ENCODE assay signal across 7 cellular contexts in genomic region chr1:153658400-153659174, GRCh38.
DNase-seq lines count a peak whose midpoint lies in the region; ATAC-seq and TF ChIP-seq lines count a peak whose summit lies in the region.

TSS of gene SNAPIN (plus strand) at chr1:153658703. CDS start at chr1:153658744, 41 bp downstream.

- peak; percentile 67 for DNase-seq in NCI-H2029 (lab: John Stamatoyannopoulos, UW)
- DNase-seq in T1000 (lab: John Stamatoyannopoulos, UW) = peak; percentile 74
- peak; percentile 74 for DNase-seq in astrocyte of the cerebellum (ENCODE audit: low read depth)
- DNase-seq in hepatic stellate cell (ENCODE audit: low spot score) = peak; percentile 93
- DNase-seq in retinal pigment epithelial cell (ENCODE audit: low read depth) = peak; percentile 37

- TF ChIP-seq CTCF in astrocyte of the cerebellum (IDR thresholded peaks at IDR 0.05; ENCODE audit: low read depth, low read length, missing control alignments) (no peak), retinal pigment epithelial cell (conservative IDR thresholded peaks at IDR 0.05; ENCODE audit: low read depth, low read length) (no peak)

- H3K4me3 ChIP-seq in astrocyte of the cerebellum (ENCODE audit: low read depth, low read length) = peak within 1 kb of the TSS; percentile 60
- H3K4me3 ChIP-seq in retinal pigment epithelial cell (ENCODE audit: low read length) = peak within 1 kb of the TSS; percentile 90

- ATAC-seq in GM18508 (IDR thresholded peaks at IDR 0.05; ENCODE audit: insufficient read depth, unreplicated experiment) (peak; percentile 71), HG02973 (IDR thresholded peaks at IDR 0.05; ENCODE audit: unreplicated experiment) (peak; percentile 86)

- in situ Hi-C loops in astrocyte of the cerebellum (cut with HindIII; ENCODE audit: low sequenced_read_pairs) = no loop called here

Comparison
In these comparisons a context has a peak if more than half of its experiments do, and no peak if none do; other contexts are left out.
1. Peak in every context shown above with its lines: DNase-seq, ATAC-seq and H3K4me3 ChIP-seq.
2. DNase-seq: peak in every context shown above with its lines; median percentile 93 in hepatic stellate cell; 74 in T1000; 74 in astrocyte of the cerebellum; 67 in NCI-H2029; 37 in retinal pigment epithelial cell.